In the genomic region with DNA sequence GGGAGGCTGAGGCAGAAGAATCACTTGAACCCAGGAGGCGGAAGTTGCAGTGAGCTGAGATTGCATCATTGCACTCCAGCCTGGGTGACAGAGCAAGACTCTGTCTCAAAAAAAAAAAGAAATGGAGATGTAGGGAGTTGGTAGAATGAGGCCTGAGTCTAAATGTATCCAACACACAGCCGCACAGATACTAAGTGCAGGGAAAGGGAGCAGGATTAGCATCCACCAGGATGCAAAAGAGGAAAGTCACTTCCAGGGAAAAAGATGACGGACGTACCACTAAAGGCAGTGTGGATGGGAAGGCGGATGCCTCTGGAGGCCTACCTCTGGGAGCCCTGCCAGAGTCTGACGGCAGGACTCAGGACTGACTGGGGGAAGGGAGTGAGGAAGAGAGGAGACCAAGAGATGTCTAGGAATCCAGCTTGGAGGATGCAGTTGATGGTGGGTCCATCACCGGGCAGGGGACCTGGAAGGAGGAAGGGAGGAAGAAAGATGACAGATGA, we compare ENCODE assay signal across 7 cellular contexts. TPM values are rescaled to one million over a fixed set of nuclear protein-coding genes. Genes with fewer than 3 reads are reported as not detected.
DNase-seq lines count a peak whose midpoint lies in the region; ATAC-seq and TF ChIP-seq lines count a peak whose summit lies in the region.
"Had no signal": no experiment of that assay in that cellular context is flagged by ENCODE, and none has a peak within 500 bp of the region (broad histone marks: within the 10 kb centered on the region; RNA-seq: fewer than 3 reads in every experiment).

No MANE protein-coding gene starts in this region.

- no peak overlapping the region for H3K4me3 ChIP-seq in IMR-90 (ENCODE audit: insufficient read depth, low read depth, low read length)

- H2BK15ac ChIP-seq in IMR-90 (ENCODE audit: low read depth, low read length): no peak overlapping the region

- H2BK20ac ChIP-seq in IMR-90 (ENCODE audit: low read depth, low read length): no peak overlapping the region

- H4K8ac ChIP-seq in IMR-90 (ENCODE audit: low read depth in 2 of 2, low read length in 2 of 2): no peak overlapping the region

- no peak overlapping the region for H3K56ac ChIP-seq in IMR-90 (ENCODE audit: extremely low read depth, insufficient read depth, low read length)

- H3K36me3 ChIP-seq in IMR-90 (ENCODE audit: control insufficient read depth, insufficient read depth, low read length): peaks cover 11% of the 10 kb centered on the region; the same call in 1 of the 2 replicates

- no peak overlapping the region for H2AK5ac ChIP-seq in IMR-90 (ENCODE audit: low read depth, low read length)

- H3K27ac ChIP-seq in IMR-90 (ENCODE audit: insufficient read depth, low read length): no peak overlapping the region

- DNase-seq in IMR-90: peak; percentile 54
- DNase-seq in left cardiac atrium: peak; percentile 60
- DNase-seq in RKO (ENCODE audit: low spot score): no peak
- DNase-seq: activated CD8-positive, alpha-beta T cell treated with anti-CD3 and anti-CD28 coated beads for 36 hours; caudate nucleus; DMS79 treated with DMSO at 0.1 percent for 48 hours had no signal

- WGBS in IMR-90 (ENCODE audit: extremely low coverage in 2 of 2, insufficient read length in 1 of 2), 2 experiments: 63% methylated on average over 5 of the region's 7 CpGs; no CpG with 5 or more reads in 1 of the 2 experiments

- no peaks in the 10 kb centered on the region for H4K20me1 ChIP-seq in IMR-90 (ENCODE audit: insufficient read depth, low read length)

- peak overlapping the region; percentile 10 for H2AFZ ChIP-seq in IMR-90 (replicated peaks; ENCODE audit: low read length, poor library complexity)

- no peak overlapping the region for H2BK120ac ChIP-seq in IMR-90 (ENCODE audit: low read depth, low read length)

- TF ChIP-seq RAD21 in IMR-90 (IDR thresholded peaks at IDR 0.05; ENCODE audit: low read length): no peak

- no peak overlapping the region for H4K5ac ChIP-seq in IMR-90 (ENCODE audit: low read depth, low read length)

- no peak overlapping the region for H3K4me2 ChIP-seq in IMR-90 (ENCODE audit: low read depth, low read length)

- no peak overlapping the region for H3K9ac ChIP-seq in IMR-90 (ENCODE audit: low read depth, low read length)

- POLR2A ChIA-PET in IMR-90 (lab: Charles Lee; ENCODE audit: unreplicated experiment): no interaction called here

- H4K91ac ChIP-seq in IMR-90 (ENCODE audit: insufficient read depth, low read depth, low read length): no peak overlapping the region

- intact Hi-C loops in IMR-90 (cut with micrococcal nuclease) (no loop called here), left cardiac atrium (cut with DNase I) (loop anchor here (10.0 kb wide), 1 partner anchor 205 kb away; a partner anchor contains a TSS)

- BruUV-seq in IMR-90 (replicated peaks; lab: Mats Ljungman, UMichigan): no TSS peak

- no peak overlapping the region for H3K23ac ChIP-seq in IMR-90 (ENCODE audit: low read depth, low read length)

- no peaks in the 10 kb centered on the region for H3K9me1 ChIP-seq in IMR-90 (ENCODE audit: insufficient read depth, low read length)

- no peaks in the 10 kb centered on the region for H3K27me3 ChIP-seq in IMR-90 (ENCODE audit: control insufficient read depth, insufficient read depth, low read length)

- dilution Hi-C loops in IMR-90 (cut with HindIII; ENCODE audit: low sequenced_read_pairs, unreplicated experiment): no loop called here

- H3K9me3 ChIP-seq in IMR-90 (ENCODE audit: control insufficient read depth, insufficient read depth, low read length): no peaks in the 10 kb centered on the region

- in situ Hi-C loops in IMR-90 (cut with MboI; ENCODE audit: low sequenced_read_pairs): loop anchor here (25.0 kb wide), 1 partner anchor 528 kb away; a partner anchor contains a TSS

- no peak overlapping the region for H3K14ac ChIP-seq in IMR-90 (replicated peaks; ENCODE audit: low read depth, low read length)

- no peak overlapping the region for H2BK5ac ChIP-seq in IMR-90 (ENCODE audit: low read depth, low read length, poor library complexity, severe bottlenecking)

- CTCF ChIA-PET in IMR-90 (lab: Yijun Ruan, JAX): no interaction called here

- TF ChIP-seq CTCF in IMR-90 (conservative IDR thresholded peaks at IDR 0.05; ENCODE audit: low read depth, low read length): no peak

- no peaks in the 10 kb centered on the region for H3K4me1 ChIP-seq in IMR-90 (ENCODE audit: control insufficient read depth, insufficient read depth, low read length)

- H3K79me1 ChIP-seq in IMR-90 (ENCODE audit: low read depth in 1 of 2, low read length in 2 of 2): no peaks in the 10 kb centered on the region

- no peak overlapping the region for H3K18ac ChIP-seq in IMR-90 (ENCODE audit: low read depth, low read length)

- no peak overlapping the region for H2AK9ac ChIP-seq in IMR-90 (replicated peaks; ENCODE audit: low read depth, low read length, poor library complexity)

- ATAC-seq in IMR-90 (ENCODE audit: low read depth) (peak; percentile 72), left cardiac atrium (peak; percentile 63 to 77), HG02938 (IDR thresholded peaks at IDR 0.05; ENCODE audit: unreplicated experiment) (no peak)
- ATAC-seq: activated CD8-positive, alpha-beta T cell treated with anti-CD3 and anti-CD28 coated beads for 36 hours had no signal

- TF ChIP-seq POLR2A in IMR-90 (IDR thresholded peaks at IDR 0.05; ENCODE audit: low read depth, low read length): no peak

- no peak overlapping the region for H3K4ac ChIP-seq in IMR-90 (ENCODE audit: low read depth, low read length)

TF ChIP-seq in IMR-90, 13 proteins besides CTCF, POLR2A, EP300 and RAD21:
- no peak for TF ChIP-seq BHLHE40 (IDR thresholded peaks at IDR 0.05; ENCODE audit: low read depth, low read length)
- no peak for TF ChIP-seq MAZ (IDR thresholded peaks at IDR 0.05; ENCODE audit: borderline replicate concordance, low read depth, low read length)
- no peak for TF ChIP-seq MXI1 (IDR thresholded peaks at IDR 0.05; ENCODE audit: borderline replicate concordance, low read depth, low read length)
- TF ChIP-seq, protein P1, sequence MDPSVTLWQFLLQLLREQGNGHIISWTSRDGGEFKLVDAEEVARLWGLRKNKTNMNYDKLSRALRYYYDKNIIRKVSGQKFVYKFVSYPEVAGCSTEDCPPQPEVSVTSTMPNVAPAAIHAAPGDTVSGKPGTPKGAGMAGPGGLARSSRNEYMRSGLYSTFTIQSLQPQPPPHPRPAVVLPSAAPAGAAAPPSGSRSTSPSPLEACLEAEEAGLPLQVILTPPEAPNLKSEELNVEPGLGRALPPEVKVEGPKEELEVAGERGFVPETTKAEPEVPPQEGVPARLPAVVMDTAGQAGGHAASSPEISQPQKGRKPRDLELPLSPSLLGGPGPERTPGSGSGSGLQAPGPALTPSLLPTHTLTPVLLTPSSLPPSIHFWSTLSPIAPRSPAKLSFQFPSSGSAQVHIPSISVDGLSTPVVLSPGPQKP (IDR thresholded peaks at IDR 0.05; ENCODE audit: borderline replicate concordance, low read depth, low read length): no peak
- TF ChIP-seq FOS (IDR thresholded peaks at IDR 0.05; ENCODE audit: low read depth, low read length): no peak
- no peak for TF ChIP-seq NFE2L2 (IDR thresholded peaks at IDR 0.05; ENCODE audit: low read depth, low read length)
- TF ChIP-seq RCOR1 (IDR thresholded peaks at IDR 0.05; ENCODE audit: insufficient replicate concordance, low read length): no peak
- no peak for TF ChIP-seq CEBPB (IDR thresholded peaks at IDR 0.05; ENCODE audit: low read depth, low read length)
- TF ChIP-seq CHD1 (IDR thresholded peaks at IDR 0.05; ENCODE audit: low read depth, low read length): no peak
- TF ChIP-seq MAFK (IDR thresholded peaks at IDR 0.05; ENCODE audit: low read depth, low read length): no peak
- no peak for TF ChIP-seq RFX5 (IDR thresholded peaks at IDR 0.05; ENCODE audit: low read depth, low read length)
- TF ChIP-seq, protein P2, sequence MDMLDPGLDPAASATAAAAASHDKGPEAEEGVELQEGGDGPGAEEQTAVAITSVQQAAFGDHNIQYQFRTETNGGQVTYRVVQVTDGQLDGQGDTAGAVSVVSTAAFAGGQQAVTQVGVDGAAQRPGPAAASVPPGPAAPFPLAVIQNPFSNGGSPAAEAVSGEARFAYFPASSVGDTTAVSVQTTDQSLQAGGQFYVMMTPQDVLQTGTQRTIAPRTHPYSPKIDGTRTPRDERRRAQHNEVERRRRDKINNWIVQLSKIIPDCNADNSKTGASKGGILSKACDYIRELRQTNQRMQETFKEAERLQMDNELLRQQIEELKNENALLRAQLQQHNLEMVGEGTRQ (IDR thresholded peaks at IDR 0.05; ENCODE audit: low read depth, low read length): no peak
- TF ChIP-seq SMC3 (IDR thresholded peaks at IDR 0.05; ENCODE audit: low read depth, low read length): no peak

RNA-seq across cellular contexts. Expression of a gene that starts 6.8 kb away (rescaled TPM):
- total RNA-seq in IMR-90 (2012; rRNA removed) (3.6 and 4.2 TPM in 2 replicates), left cardiac atrium (10 to 100 TPM; 12.6 to 13.7 TPM)
- 17.9 and 20.8 TPM in 2 replicates for polyA plus RNA-seq in IMR-90 (2012; rRNA removed)
- 23.6 and 30.4 TPM in 2 replicates for polyA plus RNA-seq in IMR-90 (2012; cell fraction: cytosol; rRNA removed)
- polyA plus RNA-seq in IMR-90 (2012; cell fraction: nucleus; rRNA removed; ENCODE audit: low replicate concordance): 52.8 and 101 TPM in 2 replicates

RNA-seq across cellular contexts. Expression of a gene that starts 16.3 kb away (rescaled TPM):
- total RNA-seq in IMR-90 (2012; rRNA removed): not detected in 2 replicates
- polyA plus RNA-seq in IMR-90 (2012; rRNA removed): not detected in 2 replicates
- polyA plus RNA-seq in IMR-90 (2012; cell fraction: cytosol; rRNA removed): not detected in 2 replicates
- not detected in 2 replicates for polyA plus RNA-seq in IMR-90 (2012; cell fraction: nucleus; rRNA removed; ENCODE audit: low replicate concordance)
- total RNA-seq in left cardiac atrium: 1 to 10 TPM; 1.8 to 3.6 TPM

RNA-seq across cellular contexts. Expression of a gene that starts 21.2 kb away (rescaled TPM):
- total RNA-seq in IMR-90 (2012; rRNA removed): 0.56 and 0.90 TPM in 2 replicates
- polyA plus RNA-seq in IMR-90 (2012; rRNA removed): 6.3 and 7.9 TPM in 2 replicates
- polyA plus RNA-seq in IMR-90 (2012; cell fraction: cytosol; rRNA removed): 2.4 and 2.8 TPM in 2 replicates
- polyA plus RNA-seq in IMR-90 (2012; cell fraction: nucleus; rRNA removed; ENCODE audit: low replicate concordance): 22.6 and 23.9 TPM in 2 replicates
- 1 to 10 TPM in 1 of 2 donors, under 1 TPM in 1; 0.24 to 3.2 TPM for total RNA-seq in left cardiac atrium

RNA-seq across cellular contexts. Expression of a gene that starts 21.8 kb away (rescaled TPM):
- total RNA-seq in IMR-90 (2012; rRNA removed) (under 0.01 TPM in 1 of 2 replicates, not detected in the other), left cardiac atrium (under 1 TPM; 0.15 to 0.34 TPM)
- 0.65 and 0.99 TPM in 2 replicates for polyA plus RNA-seq in IMR-90 (2012; rRNA removed)
- 0.75 and 0.95 TPM in 2 replicates for polyA plus RNA-seq in IMR-90 (2012; cell fraction: cytosol; rRNA removed)
- 1.5 and 2.8 TPM in 2 replicates for polyA plus RNA-seq in IMR-90 (2012; cell fraction: nucleus; rRNA removed; ENCODE audit: low replicate concordance)
- total RNA-seq: activated CD8-positive, alpha-beta T cell treated with anti-CD3 and anti-CD28 coated beads for 36 hours had no signal

RNA-seq across cellular contexts. Expression of a gene that starts 23.8 kb away (rescaled TPM):
- under 0.01 TPM in 1 of 2 replicates, not detected in the other for total RNA-seq in IMR-90 (2012; rRNA removed)
- 0.03 TPM in 1 of 2 replicates, not detected in the other for polyA plus RNA-seq in IMR-90 (2012; rRNA removed)
- polyA plus RNA-seq in IMR-90 (2012; cell fraction: cytosol; rRNA removed): 0.01 TPM in 1 of 2 replicates, not detected in the other
- polyA plus RNA-seq in IMR-90 (2012; cell fraction: nucleus; rRNA removed; ENCODE audit: low replicate concordance): 0.03 TPM in 2 replicates
- total RNA-seq in left cardiac atrium: 1 to 10 TPM; 1.3 to 3.0 TPM
